Comparison of ENCODE assay signal across 19 cellular contexts in the genomic region with DNA sequence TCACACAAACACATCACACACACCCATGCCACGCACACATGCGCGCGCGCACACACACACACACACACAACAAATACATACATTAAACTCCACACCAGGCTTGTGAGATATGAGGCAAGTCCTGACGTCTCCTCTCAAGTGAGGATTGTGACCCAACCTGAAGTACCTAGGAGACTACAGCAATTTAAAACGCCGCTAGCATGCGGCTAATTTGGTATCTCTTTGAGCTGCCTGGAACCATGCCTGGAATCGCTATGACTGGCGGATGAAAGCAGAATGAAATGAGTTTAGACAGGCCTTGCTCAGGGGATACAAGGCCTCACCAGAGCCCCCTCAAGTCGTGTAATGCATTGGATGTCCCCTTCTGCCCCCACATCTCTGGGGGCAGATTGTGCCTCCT. TPM values are rescaled to one million over a fixed set of nuclear protein-coding genes. Genes with fewer than 3 reads are reported as not detected.
DNase-seq lines count a peak whose midpoint lies in the region; ATAC-seq and TF ChIP-seq lines count a peak whose summit lies in the region.
"Had no signal": no experiment of that assay in that cellular context is flagged by ENCODE, and none has a peak within 500 bp of the region (broad histone marks: within the 10 kb centered on the region; RNA-seq: fewer than 3 reads in every experiment).

No MANE protein-coding gene starts in this region.

- no peak for ATAC-seq in HG02938 (IDR thresholded peaks at IDR 0.05; ENCODE audit: unreplicated experiment)
- ATAC-seq: sciatic nerve had no signal

- H3K27ac ChIP-seq in cardiac muscle cell, result peak overlapping the region; percentile 46
- H3K27ac ChIP-seq in smooth muscle cell (ENCODE audit: low read depth), result peak overlapping the region; percentile 97
- H3K27ac ChIP-seq in ovary, result no peak overlapping the region
- H3K27ac ChIP-seq: PC-9 had no signal

- H3K9ac ChIP-seq in smooth muscle cell (ENCODE audit: low read depth), result peak overlapping the region; percentile 20

- H3K4me1 ChIP-seq in cardiac muscle cell (ENCODE audit: low read depth), result peaks cover 26% of the 10 kb centered on the region
- H3K4me1 ChIP-seq in smooth muscle cell (ENCODE audit: low read depth), result peaks cover 24% of the 10 kb centered on the region
- H3K4me1 ChIP-seq in ovary (ENCODE audit: insufficient read depth), result peaks cover 11% of the 10 kb centered on the region

- WGBS in smooth muscle cell (ENCODE audit: low lambda C conversion rate), result 82% methylated on average over 12 of the region's 12 CpGs
- 75 to 78% (median 76%) methylated on average over 12 of the region's 12 CpGs for WGBS in ovary, 3 donors

- H3K27me3 ChIP-seq in cardiac muscle cell (no peaks in the 10 kb centered on the region), smooth muscle cell (ENCODE audit: low read depth) (no peaks in the 10 kb centered on the region), ovary (no peaks in the 10 kb centered on the region)

- TF ChIP-seq POLR2A in ovary (IDR thresholded peaks at IDR 0.05), result no peak

- H3F3A ChIP-seq in smooth muscle cell (ENCODE audit: low read depth), result peaks cover 36% of the 10 kb centered on the region

- H3K4me2 ChIP-seq in smooth muscle cell, result no peak overlapping the region
- H3K4me2 ChIP-seq: PC-9 had no signal

- peaks cover 3% of the 10 kb centered on the region for H4K20me1 ChIP-seq in smooth muscle cell (ENCODE audit: low read depth)

- TF ChIP-seq CTCF in cardiac muscle cell (IDR thresholded peaks at IDR 0.05; ENCODE audit: low read depth, low read length) (no peak), smooth muscle cell (IDR thresholded peaks at IDR 0.05; ENCODE audit: borderline replicate concordance, insufficient read depth, poor library complexity, severe bottlenecking) (no peak), ovary (IDR thresholded peaks at IDR 0.05) (no peak)

- peaks cover 4% of the 10 kb centered on the region for H3K79me2 ChIP-seq in smooth muscle cell (ENCODE audit: low read depth)

- H3K4me3 ChIP-seq in cardiac muscle cell (no peak overlapping the region), smooth muscle cell (no peak overlapping the region), ovary (no peak overlapping the region)
- H3K4me3 ChIP-seq: PC-9 had no signal

- intact Hi-C loops in ovary (cut with DNase I), result no loop called here

- H3K36me3 ChIP-seq in cardiac muscle cell, result no peaks in the 10 kb centered on the region
- no peaks in the 10 kb centered on the region for H3K36me3 ChIP-seq in smooth muscle cell (ENCODE audit: low read depth)
- H3K36me3 ChIP-seq in ovary, result no peaks in the 10 kb centered on the region

- H3K9me3 ChIP-seq in cardiac muscle cell (ENCODE audit: low read depth) (no peaks in the 10 kb centered on the region), smooth muscle cell (replicated peaks; ENCODE audit: low read depth) (no peaks in the 10 kb centered on the region), ovary (no peaks in the 10 kb centered on the region)

- H2AFZ ChIP-seq in smooth muscle cell (ENCODE audit: low read depth), result no peak overlapping the region
- H2AFZ ChIP-seq: PC-9 had no signal

- no peak for TF ChIP-seq EP300 in ovary (IDR thresholded peaks at IDR 0.05)

- peak; percentile 12 for DNase-seq in NCI-H2227 (lab: John Stamatoyannopoulos, UW; ENCODE audit: unreplicated experiment)
- DNase-seq in NCI-H2227 treated with DMSO at 0.1 percent for 48 hours (lab: John Stamatoyannopoulos, UW), result no peak
- DNase-seq in amniotic epithelial cell (ENCODE audit: low read depth), result peak; percentile 47
- DNase-seq in cardiac muscle cell (ENCODE audit: low read depth in 1 of 2, low spot score in 1 of 2), result peak in 1 of 2 donors; percentile 60
- DNase-seq in smooth muscle cell (lab: John Stamatoyannopoulos, UW; ENCODE audit: unreplicated experiment), result no peak
- DNase-seq in ovary, result no peak
- DNase-seq in cerebellar nuclear complex (lab: John Stamatoyannopoulos, UW), result no peak
- DNase-seq: activated B cell treated with CpG ODN at 0.5 μM for 24 hours; activated naive CD8-positive, alpha-beta T cell treated with anti-CD3 and anti-CD28 coated beads, Interleukin-2, amount 10 ng/mL, durations not matched to agents 7 days and 5 days; activated T-cell treated with anti-CD3 and anti-CD28 coated beads, Interleukin-2, amount 50 U/mL, for 1 hour; hippocampal formation; left colon; NCI-H446; nephron progenitor cell; PC-9; stimulated activated naive CD4-positive, alpha-beta T cell treated with Interleukin-2 at 50 U/mL for 16 hours; SW 1271 had no signal

RNA-seq across cellular contexts. Expression of a gene that starts 1.6 kb away (rescaled TPM):
- 1.2 and 2.1 TPM in 2 replicates for total RNA-seq in cardiac muscle cell
- 2.2 and 4.9 TPM in 2 replicates for polyA plus RNA-seq in cardiac muscle cell
- total RNA-seq in smooth muscle cell, result 8.0 and 13.0 TPM in 2 replicates
- 11.5 and 13.6 TPM in 2 replicates for polyA plus RNA-seq in smooth muscle cell
- 1 to 10 TPM in 6 of 7 donors, under 1 TPM in 1; 0.12 to 5.2 (median 3.6) TPM for total RNA-seq in ovary
- polyA plus RNA-seq in ovary, result 10 to 100 TPM in 1 of 2 donors, 1 to 10 TPM in 1; 3.0 to 11.5 TPM
- total RNA-seq: activated B cell treated with CpG ODN at 0.5 μM for 24 hours, PC-9 had no signal

RNA-seq across cellular contexts. Expression of a gene that starts 18.9 kb away (rescaled TPM):
- total RNA-seq in cardiac muscle cell (not detected in 2 replicates), smooth muscle cell (not detected in 2 replicates), ovary (1 to 10 TPM in 1 of 7 donors, under 1 TPM in 3, not detected in 3; 0.13 to 1.1 (median 0.70) TPM)
- polyA plus RNA-seq in cardiac muscle cell (not detected in 2 replicates), smooth muscle cell (not detected in 2 replicates), ovary (under 1 TPM in 1 of 2 donors, not detected in 1; 0.88 TPM)
- total RNA-seq: activated B cell treated with CpG ODN at 0.5 μM for 24 hours; activated naive CD8-positive, alpha-beta T cell treated with anti-CD3 and anti-CD28 coated beads, Interleukin-2, amount 10 ng/mL, durations not matched to agents 7 days and 5 days had no signal

RNA-seq across cellular contexts. Expression of a gene that starts 48.2 kb away (rescaled TPM):
- total RNA-seq in cardiac muscle cell (10.9 and 16.2 TPM in 2 replicates), smooth muscle cell (not detected in 2 replicates), ovary (10 to 100 TPM in 1 of 7 donors, 1 to 10 TPM in 3, under 1 TPM in 2, not detected in 1; 0.15 to 13.3 (median 1.8) TPM)
- polyA plus RNA-seq in cardiac muscle cell (7.3 and 28.6 TPM in 2 replicates), smooth muscle cell (not detected in 2 replicates), ovary (1 to 10 TPM in 1 of 2 donors, under 1 TPM in 1; 0.90 to 2.3 TPM)
- total RNA-seq: activated naive CD8-positive, alpha-beta T cell treated with anti-CD3 and anti-CD28 coated beads, Interleukin-2, amount 10 ng/mL, durations not matched to agents 7 days and 5 days; PC-9 had no signal

Comparison
In these comparisons a context has a peak if more than half of its experiments do, and no peak if none do; other contexts are left out.
1. DNase-seq: peak in NCI-H2227 (single experiment) and amniotic epithelial cell (single experiment); none in NCI-H2227 treated with DMSO at 0.1 percent for 48 hours (single experiment), smooth muscle cell (single experiment), ovary (0 of 5) and cerebellar nuclear complex (0 of 2).
2. H3K27ac ChIP-seq: peak in cardiac muscle cell (single experiment) and smooth muscle cell (single experiment); none in ovary (0 of 2).